ENCODE assay signal across 23 cellular contexts in the genomic region with DNA sequence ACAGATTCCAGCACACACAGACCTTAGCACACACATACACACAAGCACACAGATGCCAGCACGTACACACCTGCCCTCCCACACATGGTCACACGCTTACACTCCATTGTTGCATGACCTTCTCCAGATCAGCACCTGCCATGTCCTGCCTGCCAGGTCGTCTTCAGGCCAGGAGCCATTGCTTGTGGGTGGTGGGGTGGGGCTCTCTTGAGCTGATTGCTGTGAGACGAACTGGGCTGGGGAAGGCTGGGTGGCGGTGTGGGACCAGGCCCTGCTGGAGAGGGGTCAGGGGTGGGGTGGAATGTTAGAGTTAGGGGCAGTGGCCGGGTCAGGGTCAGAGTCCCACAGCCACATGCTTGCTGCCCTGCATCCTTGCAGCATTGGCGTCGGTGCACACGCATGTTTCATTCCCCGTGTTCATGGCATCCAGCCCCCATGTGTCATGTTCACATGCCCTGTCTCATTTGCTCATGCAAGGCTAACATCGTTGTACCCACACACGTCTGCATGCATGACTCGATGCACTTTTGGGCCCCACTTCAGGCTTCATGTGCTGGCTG. TPM values are rescaled to one million over a fixed set of nuclear protein-coding genes. Genes with fewer than 3 reads are reported as not detected.
DNase-seq lines count a peak whose midpoint lies in the region; ATAC-seq and TF ChIP-seq lines count a peak whose summit lies in the region.
"Had no signal": no experiment of that assay in that cellular context is flagged by ENCODE, and none has a peak within 500 bp of the region (broad histone marks: within the 10 kb centered on the region; RNA-seq: fewer than 3 reads in every experiment).

No MANE protein-coding gene starts in this region.

- no peaks in the 10 kb centered on the region for H3K27me3 Mint-ChIP-seq in activated T-cell treated with anti-CD3 and anti-CD28 coated beads, Interleukin-2, amount 50 U/mL, for 24 hours
- no peaks in the 10 kb centered on the region for H3K27me3 Mint-ChIP-seq in activated T-cell treated with anti-CD3 and anti-CD28 coated beads, Interleukin-2, amount 50 U/mL, for 72 hours (ENCODE audit: low read depth)
- H3K27me3 Mint-ChIP-seq: memory B cell had no signal

- intact Hi-C loops in right cardiac atrium (cut with DNase I), result no loop called here
- intact Hi-C loops in spleen (cut with DNase I; ENCODE audit: low total_unique reads), result no loop called here

- no peak for TF ChIP-seq POLR2A in spleen (IDR thresholded peaks at IDR 0.05)

- POLR2A ChIA-PET in HEK293 (lab: Yijun Ruan, JAX), result interaction anchor here (0.6 kb wide), 1 partner anchor 53 kb away, joined by 3 read pairs; no protein-coding TSS in a partner anchor

- H3K4me1 Mint-ChIP-seq in activated T-cell treated with anti-CD3 and anti-CD28 coated beads, Interleukin-2, amount 50 U/mL, for 24 hours (ENCODE audit: low read depth), result no peaks in the 10 kb centered on the region
- no peaks in the 10 kb centered on the region for H3K4me1 Mint-ChIP-seq in activated T-cell treated with anti-CD3 and anti-CD28 coated beads, Interleukin-2, amount 50 U/mL, for 72 hours (ENCODE audit: low read depth)
- H3K4me1 Mint-ChIP-seq: stimulated activated effector memory CD8-positive, alpha-beta T cell treated with anti-CD3 and anti-CD28 coated beads, Interleukin-12 subunit alpha, Interleukin-12 subunit beta, amount 100 ng/mL, for 72 hours had no signal

- CTCF ChIA-PET in HEK293 (lab: Yijun Ruan, JAX), result interaction anchor here (0.9 to 1.1 kb wide), 2 partner anchors 12 to 30 kb away, joined by 3 to 4 read pairs; no protein-coding TSS in a partner anchor

- 78% methylated on average over 13 of the region's 13 CpGs for WGBS in right cardiac atrium
- WGBS in spleen, 5 donors, result 70 to 84% (median 83%) methylated on average over 13 of the region's 13 CpGs

- TF ChIP-seq CTCF in HEK293 (tag by site-specific recombination; IDR thresholded peaks at IDR 0.05) (no peak), spleen (IDR thresholded peaks at IDR 0.05 in 8 of 11, conservative IDR thresholded peaks at IDR 0.05 in 3 of 11) (no peak)

- H3K36me3 Mint-ChIP-seq in activated T-cell treated with anti-CD3 and anti-CD28 coated beads, Interleukin-2, amount 50 U/mL, for 24 hours (ENCODE audit: low read depth), result no peaks in the 10 kb centered on the region
- H3K36me3 Mint-ChIP-seq in activated T-cell treated with anti-CD3 and anti-CD28 coated beads, Interleukin-2, amount 50 U/mL, for 72 hours (ENCODE audit: insufficient read depth in 2 of 2), result no peaks in the 10 kb centered on the region
- H3K36me3 Mint-ChIP-seq: memory B cell; naive thymus-derived CD4-positive, alpha-beta T cell; stimulated activated effector memory CD8-positive, alpha-beta T cell treated with anti-CD3 and anti-CD28 coated beads, Interleukin-12 subunit alpha, Interleukin-12 subunit beta, amount 100 ng/mL, for 72 hours had no signal

- H3K36me3 ChIP-seq in HEK293 (ENCODE audit: control insufficient read depth in 2 of 2, insufficient read depth in 1 of 2, low read length in 2 of 2), result no peaks in the 10 kb centered on the region
- no peaks in the 10 kb centered on the region for H3K36me3 ChIP-seq in spleen
- H3K36me3 ChIP-seq: heart left ventricle, MG63, upper lobe of left lung had no signal

- peak; percentile 9 for DNase-seq in activated T-cell treated with anti-CD3 and anti-CD28 coated beads, Interleukin-2, amount 50 U/mL, for 24 hours
- no peak for DNase-seq in activated T-cell treated with anti-CD3 and anti-CD28 coated beads, Interleukin-2, amount 50 U/mL, for 72 hours
- DNase-seq in right cardiac atrium (peak in 2 of 3 donors; percentile 12 to 23), spleen (peak; percentile 55), NCI-H1105 treated with DMSO at 0.1 percent for 48 hours (lab: John Stamatoyannopoulos, UW) (no peak), Ammon's horn (ENCODE audit: low spot score) (no peak)
- DNase-seq: anterior cingulate cortex; IMR-90; MG63; NCI-H1694 treated with DMSO at 0.1 percent for 48 hours; NCI-H226; stimulated activated CD4-positive, alpha-beta T cell treated with anti-CD3 and anti-CD28 coated beads, Interleukin-12 subunit alpha, Interleukin-12 subunit beta, amount 100 ng/mL, for 4 hours had no signal

- H3K27me3 ChIP-seq in right cardiac atrium (ENCODE audit: control insufficient read depth, insufficient read depth) (no peaks in the 10 kb centered on the region), spleen (replicated peaks in 1 of 7) (no peaks in the 10 kb centered on the region)
- H3K27me3 ChIP-seq: heart left ventricle, MG63, upper lobe of left lung had no signal

- H3K4me3 ChIP-seq in HEK293 (ENCODE audit: low read depth, low read length) (no peak overlapping the region), right cardiac atrium (ENCODE audit: low read length) (no peak overlapping the region), spleen (no peak overlapping the region)
- H3K4me3 ChIP-seq: heart left ventricle, MG63, psoas muscle, upper lobe of left lung had no signal

- H3K27ac Mint-ChIP-seq in activated T-cell treated with anti-CD3 and anti-CD28 coated beads, Interleukin-2, amount 50 U/mL, for 24 hours, result no peak overlapping the region
- no peak overlapping the region for H3K27ac Mint-ChIP-seq in activated T-cell treated with anti-CD3 and anti-CD28 coated beads, Interleukin-2, amount 50 U/mL, for 72 hours
- H3K27ac Mint-ChIP-seq: memory B cell; stimulated activated effector memory CD8-positive, alpha-beta T cell treated with anti-CD3 and anti-CD28 coated beads, Interleukin-12 subunit alpha, Interleukin-12 subunit beta, amount 100 ng/mL, for 72 hours had no signal

- H3K27ac ChIP-seq in HEK293 (ENCODE audit: extremely low read depth, low read depth, low read length) (no peak overlapping the region), right cardiac atrium (ENCODE audit: low read length) (no peak overlapping the region), spleen (no peak overlapping the region)
- H3K27ac ChIP-seq: heart left ventricle, psoas muscle, upper lobe of left lung had no signal

- no peak overlapping the region for H3K4me3 Mint-ChIP-seq in activated T-cell treated with anti-CD3 and anti-CD28 coated beads, Interleukin-2, amount 50 U/mL, for 24 hours
- no peak overlapping the region for H3K4me3 Mint-ChIP-seq in activated T-cell treated with anti-CD3 and anti-CD28 coated beads, Interleukin-2, amount 50 U/mL, for 72 hours
- H3K4me3 Mint-ChIP-seq: memory B cell; naive thymus-derived CD4-positive, alpha-beta T cell; stimulated activated effector memory CD8-positive, alpha-beta T cell treated with anti-CD3 and anti-CD28 coated beads, Interleukin-12 subunit alpha, Interleukin-12 subunit beta, amount 100 ng/mL, for 72 hours had no signal

- no peaks in the 10 kb centered on the region for H3K9me3 Mint-ChIP-seq in activated T-cell treated with anti-CD3 and anti-CD28 coated beads, Interleukin-2, amount 50 U/mL, for 24 hours
- H3K9me3 Mint-ChIP-seq in activated T-cell treated with anti-CD3 and anti-CD28 coated beads, Interleukin-2, amount 50 U/mL, for 72 hours, result no peaks in the 10 kb centered on the region
- H3K9me3 Mint-ChIP-seq: memory B cell; naive thymus-derived CD4-positive, alpha-beta T cell; stimulated activated effector memory CD8-positive, alpha-beta T cell treated with anti-CD3 and anti-CD28 coated beads, Interleukin-12 subunit alpha, Interleukin-12 subunit beta, amount 100 ng/mL, for 72 hours had no signal

- no peaks in the 10 kb centered on the region for H3K4me1 ChIP-seq in HEK293 (ENCODE audit: control insufficient read depth, insufficient read depth, low read length)
- no peaks in the 10 kb centered on the region for H3K4me1 ChIP-seq in right cardiac atrium (ENCODE audit: control insufficient read depth, insufficient read depth, low read length)
- no peaks in the 10 kb centered on the region for H3K4me1 ChIP-seq in spleen
- H3K4me1 ChIP-seq: heart left ventricle, psoas muscle, upper lobe of left lung had no signal

- no peak for ATAC-seq in activated T-cell treated with anti-CD3 and anti-CD28 coated beads, Interleukin-2, amount 50 U/mL, for 72 hours (replicated peaks in 1 of 2)
- ATAC-seq in right cardiac atrium, result no peak
- no peak for ATAC-seq in HG03039 (IDR thresholded peaks at IDR 0.05; ENCODE audit: unreplicated experiment)
- ATAC-seq: heart left ventricle; naive thymus-derived CD4-positive, alpha-beta T cell; psoas muscle; stimulated activated effector memory CD8-positive, alpha-beta T cell treated with anti-CD3 and anti-CD28 coated beads, Interleukin-12 subunit alpha, Interleukin-12 subunit beta, amount 100 ng/mL, for 72 hours had no signal

- H3K9me3 ChIP-seq in HEK293 (ENCODE audit: control insufficient read depth, insufficient read depth, low read depth, low read length) (no peaks in the 10 kb centered on the region), right cardiac atrium (ENCODE audit: control insufficient read depth, low read length) (no peaks in the 10 kb centered on the region), spleen (no peaks in the 10 kb centered on the region)
- H3K9me3 ChIP-seq: heart left ventricle, MG63, psoas muscle, upper lobe of left lung had no signal

TF ChIP-seq in HEK293, 187 proteins besides CTCF, POLR2A, EP300 and RAD21 (continues in another document):
- TF ChIP-seq ZNF202 (tag by site-specific recombination; IDR thresholded peaks at IDR 0.05; ENCODE audit: borderline replicate concordance), result no peak

RNA-seq across cellular contexts. Expression of a gene that starts 6.5 kb away (rescaled TPM):
- total RNA-seq in activated T-cell treated with anti-CD3 and anti-CD28 coated beads, Interleukin-2, amount 50 U/mL, for 72 hours, result not detected
- total RNA-seq in right cardiac atrium, result not detected
- polyA plus RNA-seq in right cardiac atrium, result not detected
- under 1 TPM in 1 of 7 donors, not detected in 6; 0.26 TPM for total RNA-seq in spleen
- not detected for polyA plus RNA-seq in spleen
- total RNA-seq: activated CD8-positive, alpha-beta memory T cell treated with anti-CD3 and anti-CD28 coated beads for 36 hours; Daoy; heart left ventricle; IMR-90; naive thymus-derived CD4-positive, alpha-beta T cell; psoas muscle; RPMI7951; upper lobe of left lung had no signal
- polyA plus RNA-seq: heart left ventricle; IMR-90; naive thymus-derived CD4-positive, alpha-beta T cell; psoas muscle had no signal

RNA-seq across cellular contexts. Expression of a gene that starts 29.7 kb away (rescaled TPM):
- under 1 TPM in 1 of 2 donors, not detected in 1; 0.29 TPM for total RNA-seq in activated T-cell treated with anti-CD3 and anti-CD28 coated beads, Interleukin-2, amount 50 U/mL, for 72 hours
- total RNA-seq in right cardiac atrium, result under 1 TPM in 3 of 4 donors, not detected in 1; 0.29 to 0.65 (median 0.50) TPM
- 0.41 TPM for polyA plus RNA-seq in right cardiac atrium
- total RNA-seq in spleen, result under 1 TPM in 1 of 7 donors, not detected in 6; 0.66 TPM
- under 1 TPM; 0.26 to 0.53 (median 0.48) TPM for polyA plus RNA-seq in spleen
- total RNA-seq: Daoy, heart left ventricle, IMR-90, psoas muscle had no signal
- polyA plus RNA-seq: heart left ventricle, psoas muscle had no signal

RNA-seq across cellular contexts. Expression of a gene that starts 34.0 kb away (rescaled TPM):
- 1 to 10 TPM; 1.3 to 1.7 TPM for total RNA-seq in activated T-cell treated with anti-CD3 and anti-CD28 coated beads, Interleukin-2, amount 50 U/mL, for 72 hours
- total RNA-seq in right cardiac atrium (1 to 10 TPM in 2 of 4 donors, under 1 TPM in 2; 0.50 to 1.3 (median 1.1) TPM), spleen (1 to 10 TPM; 3.7 to 7.9 (median 5.1) TPM)
- polyA plus RNA-seq in right cardiac atrium (0.81 TPM), spleen (1 to 10 TPM; 1.9 to 4.9 (median 2.5) TPM)

RNA-seq across cellular contexts. Expression of a gene that starts 34.6 kb away (rescaled TPM):
- 10 to 100 TPM; 38.1 to 40.0 TPM for total RNA-seq in activated T-cell treated with anti-CD3 and anti-CD28 coated beads, Interleukin-2, amount 50 U/mL, for 72 hours
- total RNA-seq in right cardiac atrium, result 1 to 10 TPM; 6.3 to 9.1 (median 8.3) TPM
- polyA plus RNA-seq in right cardiac atrium, result 5.8 TPM
- 100 to 1,000 TPM in 4 of 7 donors, 10 to 100 TPM in 3; 91.6 to 186 (median 107) TPM for total RNA-seq in spleen
- polyA plus RNA-seq in spleen, result 100 to 1,000 TPM in 1 of 3 donors, 10 to 100 TPM in 2; 80.4 to 125 (median 82.0) TPM

RNA-seq across cellular contexts. Expression of a gene that starts 50.4 kb away (rescaled TPM):
- under 1 TPM; 0.12 to 0.23 TPM for total RNA-seq in activated T-cell treated with anti-CD3 and anti-CD28 coated beads, Interleukin-2, amount 50 U/mL, for 72 hours
- total RNA-seq in right cardiac atrium (1 to 10 TPM in 3 of 4 donors, under 1 TPM in 1; 0.31 to 1.5 (median 1.3) TPM), spleen (1 to 10 TPM in 2 of 7 donors, under 1 TPM in 2, not detected in 3; 0.57 to 2.2 (median 0.84) TPM)
- polyA plus RNA-seq in right cardiac atrium (0.57 TPM), spleen (under 1 TPM; 0.08 to 0.80 (median 0.24) TPM)
- total RNA-seq: activated CD8-positive, alpha-beta memory T cell treated with anti-CD3 and anti-CD28 coated beads for 36 hours; Daoy; IMR-90; naive thymus-derived CD4-positive, alpha-beta T cell; psoas muscle; RPMI7951 had no signal
- polyA plus RNA-seq: IMR-90; naive thymus-derived CD4-positive, alpha-beta T cell had no signal

Comparison
In these comparisons a context has a peak if more than half of its experiments do, and no peak if none do; other contexts are left out.
1. DNase-seq: peak in activated T-cell treated with anti-CD3 and anti-CD28 coated beads, Interleukin-2, amount 50 U/mL, for 24 hours (single experiment), right cardiac atrium (2 of 3) and spleen (single experiment); none in activated T-cell treated with anti-CD3 and anti-CD28 coated beads, Interleukin-2, amount 50 U/mL, for 72 hours (0 of 2), NCI-H1105 treated with DMSO at 0.1 percent for 48 hours (single experiment) and Ammon's horn (single experiment).